In genomic region chr9:123746765-123747164, GRCh38 we compare ENCODE assay signal across 1 cellular context.
A peak's percentile ranks its signal among the peaks of the same experiment; 100 is the strongest.
TF ChIP-seq lines count a peak whose summit lies in the region.

No MANE protein-coding gene starts in this region.

TF ChIP-seq in K562, 482 proteins besides CTCF, POLR2A, EP300 and RAD21 (continued from another document):
- TF ChIP-seq BCLAF1 (IDR thresholded peaks at IDR 0.05; ENCODE audit: borderline replicate concordance in 1 of 2, control insufficient read depth in 1 of 2, low read depth in 2 of 2, low read length in 1 of 2) (no peak), ZNF589 (CRISPR knock-in tag; IDR thresholded peaks at IDR 0.05; ENCODE audit: low read depth) (no peak), NR4A1 (CRISPR knock-in tag; IDR thresholded peaks at IDR 0.05) (no peak), NR4A1 (tag; IDR thresholded peaks at IDR 0.05) (no peak), ZNF696 (CRISPR knock-in tag; conservative IDR thresholded peaks at IDR 0.05) (no peak), MYC (IDR thresholded peaks at IDR 0.05; ENCODE audit: low read depth, low read length) (no peak), MYC (CRISPR knock-in tag; IDR thresholded peaks at IDR 0.05; ENCODE audit: borderline replicate concordance, low read depth) (no peak), ETV1 (tag; conservative IDR thresholded peaks at IDR 0.05; ENCODE audit: low read depth) (no peak), CREM (IDR thresholded peaks at IDR 0.05; ENCODE audit: low read depth) (no peak), FOXM1 (IDR thresholded peaks at IDR 0.05; ENCODE audit: low read depth) (no peak), FOXM1 (CRISPR knock-in tag; IDR thresholded peaks at IDR 0.05; ENCODE audit: low read depth) (no peak), SOX6 (IDR thresholded peaks at IDR 0.05) (no peak), NR3C1 (CRISPR knock-in tag; IDR thresholded peaks at IDR 0.05) (no peak), MAFF (IDR thresholded peaks at IDR 0.05; ENCODE audit: low read length) (peak; percentile 43; the same call in 1 of the 2 replicates), DPF2 (IDR thresholded peaks at IDR 0.05) (no peak), ZNF639 (CRISPR knock-in tag; conservative IDR thresholded peaks at IDR 0.05 in 1 of 2, IDR thresholded peaks at IDR 0.05 in 1 of 2) (no peak), MAFG (tag; conservative IDR thresholded peaks at IDR 0.05) (peak; percentile 30; the same call in 1 of the 2 replicates), POU5F1 (IDR thresholded peaks at IDR 0.05; ENCODE audit: borderline replicate concordance, low read depth, low read length, partially characterized antibody) (no peak), ZBTB8A (IDR thresholded peaks at IDR 0.05; ENCODE audit: partially characterized antibody) (no peak), ETS1 (conservative IDR thresholded peaks at IDR 0.05; ENCODE audit: control insufficient read depth, low read depth, low read length) (no peak), TSC22D4 (tag; IDR thresholded peaks at IDR 0.05) (no peak), MAFK (IDR thresholded peaks at IDR 0.05; ENCODE audit: low read length) (peak; percentile 57; the same call in 1 of the 2 replicates), ZNF316 (IDR thresholded peaks at IDR 0.05) (peak; percentile 76), ZBTB1 (CRISPR knock-in tag; IDR thresholded peaks at IDR 0.05; ENCODE audit: borderline replicate concordance, low read depth) (no peak)
